In the genomic region with DNA sequence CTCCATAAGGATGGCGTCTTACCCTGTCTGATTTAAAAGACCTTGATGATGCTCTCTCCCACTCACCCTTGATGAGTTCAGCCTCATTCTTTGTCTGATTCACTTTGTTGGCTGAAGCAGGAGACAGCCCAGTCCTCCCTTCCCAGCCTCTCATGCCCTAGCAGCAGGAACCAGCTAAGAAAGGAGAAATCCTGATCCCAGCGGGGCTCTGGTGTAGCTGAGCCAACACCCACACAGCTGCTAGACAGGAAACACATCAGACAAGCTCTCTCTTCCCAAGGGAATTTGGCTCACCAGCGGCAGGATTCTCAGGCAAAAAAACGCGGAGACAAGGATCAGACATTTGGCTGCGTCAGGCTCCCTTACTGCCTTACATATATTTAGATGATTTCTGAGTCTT, we compare ENCODE assay signal across 11 cellular contexts.
DNase-seq lines count a peak whose midpoint lies in the region; ATAC-seq and TF ChIP-seq lines count a peak whose summit lies in the region.
"Had no signal": no experiment of that assay in that cellular context is flagged by ENCODE, and none has a peak within 500 bp of the region (broad histone marks: within the 10 kb centered on the region; RNA-seq: fewer than 3 reads in every experiment).

No MANE protein-coding gene starts in this region.

- TF ChIP-seq EP300 in gastroesophageal sphincter (IDR thresholded peaks at IDR 0.05) (no peak), ovary (IDR thresholded peaks at IDR 0.05) (no peak)

- POLR2A ChIA-PET in CD4-positive, alpha-beta memory T cell (lab: Charles Lee; ENCODE audit: partially characterized antibody): no interaction called here

- no peak overlapping the region for H3K4me3 Mint-ChIP-seq in CD4-positive, alpha-beta memory T cell
- H3K4me3 Mint-ChIP-seq: stimulated activated naive CD8-positive, alpha-beta T cell treated with anti-CD3 and anti-CD28 coated beads, Interleukin-15, amount 100 ng/mL, for 72 hours had no signal

- ATAC-seq in gastroesophageal sphincter: peak; percentile 57
- no peak for ATAC-seq in HG02884 (IDR thresholded peaks at IDR 0.05; ENCODE audit: unreplicated experiment)
- no peak for ATAC-seq in GM18519 (IDR thresholded peaks at IDR 0.05; ENCODE audit: low FRiP score, unreplicated experiment)
- ATAC-seq in right lobe of liver: no peak
- ATAC-seq: stimulated activated naive CD8-positive, alpha-beta T cell treated with anti-CD3 and anti-CD28 coated beads, Interleukin-15, amount 100 ng/mL, for 72 hours had no signal

- H3K27me3 Mint-ChIP-seq in CD4-positive, alpha-beta memory T cell: no peaks in the 10 kb centered on the region
- H3K27me3 Mint-ChIP-seq: stimulated activated naive CD8-positive, alpha-beta T cell treated with anti-CD3 and anti-CD28 coated beads, Interleukin-15, amount 100 ng/mL, for 72 hours had no signal

- no peak overlapping the region for H3K27ac Mint-ChIP-seq in CD4-positive, alpha-beta memory T cell
- H3K27ac Mint-ChIP-seq: stimulated activated naive CD8-positive, alpha-beta T cell treated with anti-CD3 and anti-CD28 coated beads, Interleukin-15, amount 100 ng/mL, for 72 hours had no signal

- no peaks in the 10 kb centered on the region for H3K36me3 Mint-ChIP-seq in CD4-positive, alpha-beta memory T cell

- no peaks in the 10 kb centered on the region for H3K9me3 ChIP-seq in gastroesophageal sphincter
- H3K9me3 ChIP-seq in ovary: no peaks in the 10 kb centered on the region
- H3K9me3 ChIP-seq in CD4-positive, alpha-beta memory T cell (ENCODE audit: control insufficient read depth in 1 of 2, low read length in 2 of 2): peaks cover 0 to 4% of the 10 kb centered on the region in 2 donors
- H3K9me3 ChIP-seq in right lobe of liver: no peaks in the 10 kb centered on the region

- intact Hi-C loops in ovary (cut with DNase I): no loop called here
- intact Hi-C loops in CD4-positive, alpha-beta memory T cell (cut with micrococcal nuclease): no loop called here
- intact Hi-C loops in right lobe of liver (cut with DNase I): no loop called here

- WGBS in gastroesophageal sphincter (ENCODE audit: low coverage in 1 of 2), 2 donors: 16 to 35% methylated on average over 5 to 6 of the region's 6 CpGs
- WGBS in ovary, 3 donors: 5 to 9% (median 6%) methylated on average over 6 of the region's 6 CpGs
- 24% methylated on average over 6 of the region's 6 CpGs for WGBS in right lobe of liver (ENCODE audit: insufficient coverage, low coverage, low lambda C conversion rate, missing lambda C conversion rate)

- H3K4me1 ChIP-seq in gastroesophageal sphincter (no peaks in the 10 kb centered on the region), ovary (ENCODE audit: insufficient read depth) (peaks cover 13% of the 10 kb centered on the region), right lobe of liver (no peaks in the 10 kb centered on the region)
- no peaks in the 10 kb centered on the region for H3K4me1 ChIP-seq in CD4-positive, alpha-beta memory T cell (ENCODE audit: insufficient read depth, low read length)

- DNase-seq in Daoy (ENCODE audit: low read depth) (peak; percentile 88), RPMI7951 (ENCODE audit: low read depth) (peak; percentile 80), ovary (peak in 4 of 5 donors; percentile 24 to 52 (median 34)), right lobe of liver (no peak)
- no peak for DNase-seq in CD4-positive, alpha-beta memory T cell
- DNase-seq: activated CD4-positive, alpha-beta T cell treated with anti-CD3 and anti-CD28 coated beads for 1 hour; stimulated activated naive CD8-positive, alpha-beta T cell treated with anti-CD3 and anti-CD28 coated beads, Interleukin-15, amount 100 ng/mL, for 72 hours had no signal

- H3K9me3 Mint-ChIP-seq in CD4-positive, alpha-beta memory T cell: peaks cover 3 to 19% (median 7%) of the 10 kb centered on the region in 8 donors

- TF ChIP-seq CTCF in gastroesophageal sphincter (IDR thresholded peaks at IDR 0.05): no peak
- TF ChIP-seq CTCF in ovary (IDR thresholded peaks at IDR 0.05): no peak
- no peak for TF ChIP-seq CTCF in right lobe of liver (IDR thresholded peaks at IDR 0.05)

- H3K36me3 ChIP-seq in gastroesophageal sphincter (no peaks in the 10 kb centered on the region), ovary (no peaks in the 10 kb centered on the region), right lobe of liver (no peaks in the 10 kb centered on the region)
- no peaks in the 10 kb centered on the region for H3K36me3 ChIP-seq in CD4-positive, alpha-beta memory T cell (ENCODE audit: insufficient read depth, low read length)

- H3K27ac ChIP-seq in gastroesophageal sphincter: no peak overlapping the region
- no peak overlapping the region for H3K27ac ChIP-seq in ovary
- H3K27ac ChIP-seq in CD4-positive, alpha-beta memory T cell (ENCODE audit: low read depth, low read length): no peak overlapping the region
- no peak overlapping the region for H3K27ac ChIP-seq in right lobe of liver

- CTCF ChIA-PET in CD4-positive, alpha-beta memory T cell (lab: Charles Lee; ENCODE audit: partially characterized antibody): no interaction called here

- H3K4me1 Mint-ChIP-seq in CD4-positive, alpha-beta memory T cell: no peaks in the 10 kb centered on the region
- H3K4me1 Mint-ChIP-seq: stimulated activated naive CD8-positive, alpha-beta T cell treated with anti-CD3 and anti-CD28 coated beads, Interleukin-15, amount 100 ng/mL, for 72 hours had no signal

- H3K4me3 ChIP-seq in gastroesophageal sphincter (no peak overlapping the region), ovary (no peak overlapping the region), right lobe of liver (no peak overlapping the region)
- H3K4me3 ChIP-seq in CD4-positive, alpha-beta memory T cell (ENCODE audit: low read length in 2 of 2): no peak overlapping the region
- H3K4me3 ChIP-seq: skin epidermis had no signal

- H3K27me3 ChIP-seq in gastroesophageal sphincter (no peaks in the 10 kb centered on the region), ovary (no peaks in the 10 kb centered on the region), right lobe of liver (no peaks in the 10 kb centered on the region)
- H3K27me3 ChIP-seq in CD4-positive, alpha-beta memory T cell (ENCODE audit: insufficient read depth, low read length): no peaks in the 10 kb centered on the region

- TF ChIP-seq POLR2A in gastroesophageal sphincter (IDR thresholded peaks at IDR 0.05): no peak
- TF ChIP-seq POLR2A in ovary (IDR thresholded peaks at IDR 0.05): no peak
- no peak for TF ChIP-seq POLR2A in right lobe of liver (IDR thresholded peaks at IDR 0.05)

Comparison
In these comparisons a context has a peak if more than half of its experiments do, and no peak if none do; other contexts are left out.
1. DNase-seq: peak in Daoy (single experiment), RPMI7951 (single experiment) and ovary (4 of 5); none in CD4-positive, alpha-beta memory T cell (0 of 5) and right lobe of liver (0 of 3).